Comparison of ENCODE assay signal across 1 cellular context in genomic region chr12:67555075-67555717, GRCh38.
TF ChIP-seq lines count a peak whose summit lies in the region.

No MANE protein-coding gene starts in this region.

TF ChIP-seq in K562, 482 proteins besides CTCF, POLR2A, EP300 and RAD21 (continued from another document):
- TF ChIP-seq, protein P1, sequence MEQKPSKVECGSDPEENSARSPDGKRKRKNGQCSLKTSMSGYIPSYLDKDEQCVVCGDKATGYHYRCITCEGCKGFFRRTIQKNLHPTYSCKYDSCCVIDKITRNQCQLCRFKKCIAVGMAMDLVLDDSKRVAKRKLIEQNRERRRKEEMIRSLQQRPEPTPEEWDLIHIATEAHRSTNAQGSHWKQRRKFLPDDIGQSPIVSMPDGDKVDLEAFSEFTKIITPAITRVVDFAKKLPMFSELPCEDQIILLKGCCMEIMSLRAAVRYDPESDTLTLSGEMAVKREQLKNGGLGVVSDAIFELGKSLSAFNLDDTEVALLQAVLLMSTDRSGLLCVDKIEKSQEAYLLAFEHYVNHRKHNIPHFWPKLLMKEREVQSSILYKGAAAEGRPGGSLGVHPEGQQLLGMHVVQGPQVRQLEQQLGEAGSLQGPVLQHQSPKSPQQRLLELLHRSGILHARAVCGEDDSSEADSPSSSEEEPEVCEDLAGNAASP (IDR thresholded peaks at IDR 0.05), result peak; percentile 65; the same call in 1 of the 2 replicates
- TF ChIP-seq SOX6 (IDR thresholded peaks at IDR 0.05), result 0 out of 2 replicates have a peak, but pooled peaks have one; percentile 14
- peak; percentile 76 to 82; a peak in 3 of 4 replicates for TF ChIP-seq FOXK2 (conservative IDR thresholded peaks at IDR 0.05 in 1 of 2, IDR thresholded peaks at IDR 0.05 in 1 of 2; ENCODE audit: low read depth in 2 of 2)
